8 cellular contexts compared by ENCODE assay signal in genomic region chr12:104957388-104958008, GRCh38. TPM values are rescaled to one million over a fixed set of nuclear protein-coding genes. Genes with fewer than 3 reads are reported as not detected.
A peak's percentile ranks its signal among the peaks of the same experiment; 100 is the strongest.
DNase-seq lines count a peak whose midpoint lies in the region; ATAC-seq, FAIRE-seq and TF ChIP-seq lines count a peak whose summit lies in the region.

No MANE protein-coding gene starts in this region.

- H3K36me3 ChIP-seq in Panc1 (ENCODE audit: control insufficient read depth, insufficient read depth, low read length) (no peaks in the 10 kb centered on the region), keratinocyte (ENCODE audit: control insufficient read depth in 2 of 2, extremely low read depth in 1 of 2, insufficient read depth in 2 of 2, low read length in 2 of 2) (no peaks in the 10 kb centered on the region)

- POLR2A ChIA-PET in Panc1 (lab: Charles Lee): no interaction called here

- CTCF ChIA-PET in Panc1 (lab: Charles Lee): interaction anchor here (0.7 kb wide), 1 partner anchor 43 kb away, joined by 3 read pairs; no protein-coding TSS in a partner anchor

- no peak for DNase-seq in Panc1 (ENCODE audit: low read depth, low spot score)
- no peak for DNase-seq in astrocyte of the cerebellum (ENCODE audit: low read depth)
- DNase-seq in keratinocyte (ENCODE audit: low read depth, low spot score): no peak
- peak; percentile 23 for DNase-seq in stimulated activated CD4-positive, alpha-beta T cell treated with anti-CD3 and anti-CD28 coated beads, Interleukin-4, amount 100 ng/mL, for 24 hours

- no TSS peak for BruUV-seq in Panc1 (replicated peaks; lab: Mats Ljungman, UMichigan)

- H3K4me3 ChIP-seq in Panc1 (ENCODE audit: low read depth in 2 of 2, low read length in 2 of 2) (peak overlapping the region; percentile 66 to 83), astrocyte of the cerebellum (ENCODE audit: low read depth, low read length) (peak overlapping the region; percentile 70), keratinocyte (ENCODE audit: control insufficient read depth in 2 of 3, extremely low read depth in 1 of 3, insufficient read depth in 2 of 3, low read depth in 1 of 3, low read length in 3 of 3) (peak overlapping the region; percentile 73 to 81 (median 77))

- H3K4me2 ChIP-seq in keratinocyte (ENCODE audit: control insufficient read depth, extremely low read depth, insufficient read depth, low read depth, low read length): peak overlapping the region; percentile 63

- H3K27ac ChIP-seq in Panc1 (ENCODE audit: low read length) (no peak overlapping the region; the same call in 1 of the 2 replicates), keratinocyte (ENCODE audit: control insufficient read depth, insufficient read depth, low read length) (no peak overlapping the region)

- H3K9ac ChIP-seq in keratinocyte (ENCODE audit: control insufficient read depth, extremely low read depth, insufficient read depth, low read length): peak overlapping the region; percentile 62

- no peak for TF ChIP-seq POLR2A in GM18505 (IDR thresholded peaks at IDR 0.05; ENCODE audit: borderline replicate concordance, extremely low read depth, insufficient read depth, insufficient read length)

- intact Hi-C loops in Panc1 (cut with micrococcal nuclease; ENCODE audit: unreplicated experiment): no loop called here

- ATAC-seq in GM18505 (IDR thresholded peaks at IDR 0.05; ENCODE audit: unreplicated experiment) (peak; percentile 29), HG02938 (IDR thresholded peaks at IDR 0.05; ENCODE audit: unreplicated experiment) (peak; percentile 20), Panc1 (peak; percentile 63), HG03280 (IDR thresholded peaks at IDR 0.05; ENCODE audit: unreplicated experiment) (no peak), HG02970 (IDR thresholded peaks at IDR 0.05; ENCODE audit: low FRiP score, unreplicated experiment) (no peak)

- no peaks in the 10 kb centered on the region for H3K79me2 ChIP-seq in keratinocyte (ENCODE audit: control insufficient read depth, insufficient read depth, low read length)

- no peaks in the 10 kb centered on the region for H4K20me1 ChIP-seq in keratinocyte (ENCODE audit: control insufficient read depth, extremely low read depth, insufficient read depth, low read length)

- no peak for FAIRE-seq in keratinocyte (lab: Jason Lieb, UNC)

- peak overlapping the region; percentile 89 for H2AFZ ChIP-seq in keratinocyte (ENCODE audit: control insufficient read depth, low read length)

- H3K9me1 ChIP-seq in keratinocyte (ENCODE audit: control insufficient read depth, extremely low read depth, insufficient read depth, low read length): no peaks in the 10 kb centered on the region

- dilution Hi-C loops in keratinocyte (cut with MboI; ENCODE audit: extremely low pct_ligation_motif_present, low sequenced_read_pairs): no loop called here

- TF ChIP-seq CTCF in Panc1 (IDR thresholded peaks at IDR 0.05): no peak
- TF ChIP-seq CTCF in astrocyte of the cerebellum (IDR thresholded peaks at IDR 0.05; ENCODE audit: low read depth, low read length, missing control alignments): no peak
- no peak for TF ChIP-seq CTCF in keratinocyte (optimal IDR thresholded peaks at IDR 0.05 in 1 of 3, IDR thresholded peaks at IDR 0.05 in 1 of 3, conservative IDR thresholded peaks at IDR 0.05 in 1 of 3; ENCODE audit: extremely low read depth in 1 of 3, insufficient read depth in 2 of 3, low read length in 3 of 3)

- H3K9me3 ChIP-seq in Panc1 (ENCODE audit: control insufficient read depth, insufficient read depth, low read depth, low read length) (no peaks in the 10 kb centered on the region), keratinocyte (ENCODE audit: control insufficient read depth, low read depth, low read length) (no peaks in the 10 kb centered on the region)

- H3K27me3 ChIP-seq in Panc1 (ENCODE audit: control insufficient read depth, insufficient read depth, low read length) (no peaks in the 10 kb centered on the region), keratinocyte (ENCODE audit: control insufficient read depth, extremely low read depth, insufficient read depth, low read length) (no peaks in the 10 kb centered on the region)

- H3K4me1 ChIP-seq in Panc1 (ENCODE audit: control insufficient read depth, insufficient read depth, low read length) (peaks cover 29% of the 10 kb centered on the region), keratinocyte (ENCODE audit: control insufficient read depth, extremely low read depth, insufficient read depth, low read length) (peaks cover 16% of the 10 kb centered on the region)

- in situ Hi-C loops in Panc1 (cut with HindIII; ENCODE audit: low pct_unique_long_range_greater_than_20kb, low sequenced_read_pairs) (no loop called here), astrocyte of the cerebellum (cut with HindIII; ENCODE audit: low sequenced_read_pairs) (no loop called here)

RNA-seq across cellular contexts. Expression of gene SLC41A2, which starts 0.6 kb away (rescaled TPM):
- total RNA-seq in Panc1 (2021; ENCODE audit: unreplicated experiment): 27.3 TPM
- polyA plus RNA-seq in Panc1 (2012; ENCODE audit: insufficient read length): 7.4 TPM
- polyA plus RNA-seq in keratinocyte: 1.0 to 1.5 TPM (median 1.2 TPM) in 3 replicates
- polyA plus RNA-seq in keratinocyte (2011; ENCODE audit: low read depth): 1.4 TPM
- 0.86 and 0.95 TPM in 2 replicates for polyA plus RNA-seq in keratinocyte (2011; cell fraction: cytosol; rRNA removed)
- 2.0 and 3.1 TPM in 2 replicates for polyA plus RNA-seq in keratinocyte (2011; cell fraction: nucleus; rRNA removed)
- polyA plus RNA-seq in keratinocyte (2012; ENCODE audit: low replicate concordance): 1.5 and 2.0 TPM in 2 replicates
- polyA minus RNA-seq in keratinocyte: 0.59 to 1.4 TPM (median 1.3 TPM) in 3 replicates
- polyA minus RNA-seq in keratinocyte (2011; cell fraction: cytosol; rRNA and poly(A)+ RNA removed): 1.2 TPM
- 2.2 and 6.7 TPM in 2 replicates for polyA minus RNA-seq in keratinocyte (2011; cell fraction: nucleus; rRNA and poly(A)+ RNA removed)

RNA-seq across cellular contexts. Expression of gene NOPCHAP1, which starts 28.6 kb away (rescaled TPM):
- total RNA-seq in Panc1 (2021; ENCODE audit: unreplicated experiment): 24.0 TPM
- polyA plus RNA-seq in Panc1 (2012; ENCODE audit: insufficient read length): 20.8 TPM
- 7.9 to 16.7 TPM (median 9.2 TPM) in 3 replicates for polyA plus RNA-seq in keratinocyte
- 35.8 TPM for polyA plus RNA-seq in keratinocyte (2011; ENCODE audit: low read depth)
- polyA plus RNA-seq in keratinocyte (2011; cell fraction: cytosol; rRNA removed): 9.3 and 9.6 TPM in 2 replicates
- 5.6 TPM in 2 replicates for polyA plus RNA-seq in keratinocyte (2011; cell fraction: nucleus; rRNA removed)
- polyA plus RNA-seq in keratinocyte (2012; ENCODE audit: low replicate concordance): 14.8 and 27.2 TPM in 2 replicates
- 1.8 to 5.9 TPM (median 5.0 TPM) in 3 replicates for polyA minus RNA-seq in keratinocyte
- 9.8 TPM for polyA minus RNA-seq in keratinocyte (2011; cell fraction: cytosol; rRNA and poly(A)+ RNA removed)
- polyA minus RNA-seq in keratinocyte (2011; cell fraction: nucleus; rRNA and poly(A)+ RNA removed): 4.7 and 7.5 TPM in 2 replicates

Comparison
In these comparisons a context has a peak if more than half of its experiments do, and no peak if none do; other contexts are left out.
1. ATAC-seq: peak in GM18505 (single experiment), HG02938 (single experiment) and Panc1 (single experiment); none in HG03280 (single experiment) and HG02970 (single experiment).
2. Peak in every context shown above with its lines, with median percentiles within 50 percentile points of each other: H3K4me3 ChIP-seq.